ENCODE assay signal across 8 cellular contexts in genomic region chr9:35096035-35096849, GRCh38. TPM values are rescaled to one million over a fixed set of nuclear protein-coding genes. Genes with fewer than 3 reads are reported as not detected.
DNase-seq lines count a peak whose midpoint lies in the region; ATAC-seq, FAIRE-seq and TF ChIP-seq lines count a peak whose summit lies in the region.

Gene PIGO, minus strand, starts transcription at chr9:35096591. Its CDS starts 1,026 bp downstream, at chr9:35095565.

- ATAC-seq in GM21717 (IDR thresholded peaks at IDR 0.05; ENCODE audit: unreplicated experiment), result peak; percentile 83
- peak; percentile 90 to 92 for ATAC-seq in naive thymus-derived CD8-positive, alpha-beta T cell

- peaks cover 30% of the 10 kb centered on the region for H3K36me3 Mint-ChIP-seq in activated T-helper 1 cell treated with anti-CD3 and anti-CD28 coated beads, Interleukin-12 subunit alpha, Interleukin-12 subunit beta, Interleukin-2, Interleukin-4 antibody, amounts not matched to agents 30 ng/mL and 10 ng/mL and 1 ng/mL, durations not matched to agents 14 hours and 24 hours and 36 hours (ENCODE audit: low read depth)
- peaks cover 0 to 56% (median 8%) of the 10 kb centered on the region in 3 donors for H3K36me3 Mint-ChIP-seq in naive thymus-derived CD8-positive, alpha-beta T cell

- DNase-seq in DMS79 treated with DMSO at 0.1 percent for 48 hours (lab: John Stamatoyannopoulos, UW) (peak; percentile 86), KG1 (lab: John Stamatoyannopoulos, UW) (peak; percentile 85), RCC 7860 (ENCODE audit: low spot score) (peak; percentile 55), fibroblast of lung (ENCODE audit: low read depth in 2 of 2) (peak; percentile 75 to 82)
- peak; percentile 85 for DNase-seq in activated T-helper 1 cell treated with anti-CD3 and anti-CD28 coated beads, Interleukin-12 subunit alpha, Interleukin-12 subunit beta, Interleukin-2, Interleukin-4 antibody, amounts not matched to agents 30 ng/mL and 10 ng/mL and 1 ng/mL, durations not matched to agents 14 hours and 24 hours and 36 hours (ENCODE audit: low spot score)
- peak; percentile 83 to 94 (median 88) for DNase-seq in naive thymus-derived CD8-positive, alpha-beta T cell
- peak; percentile 90 for DNase-seq in stimulated activated naive CD4-positive, alpha-beta T cell treated with Interleukin-2 at 50 U/mL for 16 hours (lab: John Stamatoyannopoulos, UW)

- no peak for FAIRE-seq in RCC 7860 (lab: Jason Lieb, UNC)

- no peaks in the 10 kb centered on the region for H3K9me3 Mint-ChIP-seq in activated T-helper 1 cell treated with anti-CD3 and anti-CD28 coated beads, Interleukin-12 subunit alpha, Interleukin-12 subunit beta, Interleukin-2, Interleukin-4 antibody, amounts not matched to agents 30 ng/mL and 10 ng/mL and 1 ng/mL, durations not matched to agents 14 hours and 24 hours and 36 hours
- no peaks in the 10 kb centered on the region for H3K9me3 Mint-ChIP-seq in naive thymus-derived CD8-positive, alpha-beta T cell

- peak within 1 kb of the TSS; percentile 99 for H3K27ac ChIP-seq in fibroblast of lung (ENCODE audit: insufficient read depth, low read length)

- peak within 1 kb of the TSS; percentile 90 for H3K27ac Mint-ChIP-seq in activated T-helper 1 cell treated with anti-CD3 and anti-CD28 coated beads, Interleukin-12 subunit alpha, Interleukin-12 subunit beta, Interleukin-2, Interleukin-4 antibody, amounts not matched to agents 30 ng/mL and 10 ng/mL and 1 ng/mL, durations not matched to agents 14 hours and 24 hours and 36 hours
- peak within 1 kb of the TSS; percentile 86 to 98 (median 95) for H3K27ac Mint-ChIP-seq in naive thymus-derived CD8-positive, alpha-beta T cell

- H3K79me2 ChIP-seq in fibroblast of lung (ENCODE audit: control insufficient read depth, insufficient read depth, low read length), result no peaks in the 10 kb centered on the region

- H3K4me2 ChIP-seq in fibroblast of lung (ENCODE audit: extremely low read depth, insufficient read depth, low read length), result peak within 1 kb of the TSS; percentile 89

- H3K27me3 ChIP-seq in fibroblast of lung (ENCODE audit: control insufficient read depth, insufficient read depth, low read length), result no peaks in the 10 kb centered on the region

- no peaks in the 10 kb centered on the region for H3K9me3 ChIP-seq in fibroblast of lung (ENCODE audit: control insufficient read depth, insufficient read depth, low read depth, low read length)

- H3K27me3 Mint-ChIP-seq in activated T-helper 1 cell treated with anti-CD3 and anti-CD28 coated beads, Interleukin-12 subunit alpha, Interleukin-12 subunit beta, Interleukin-2, Interleukin-4 antibody, amounts not matched to agents 30 ng/mL and 10 ng/mL and 1 ng/mL, durations not matched to agents 14 hours and 24 hours and 36 hours (ENCODE audit: insufficient read depth), result no peaks in the 10 kb centered on the region
- H3K27me3 Mint-ChIP-seq in naive thymus-derived CD8-positive, alpha-beta T cell, result no peaks in the 10 kb centered on the region

- peaks cover 33% of the 10 kb centered on the region for H3K4me1 Mint-ChIP-seq in activated T-helper 1 cell treated with anti-CD3 and anti-CD28 coated beads, Interleukin-12 subunit alpha, Interleukin-12 subunit beta, Interleukin-2, Interleukin-4 antibody, amounts not matched to agents 30 ng/mL and 10 ng/mL and 1 ng/mL, durations not matched to agents 14 hours and 24 hours and 36 hours (ENCODE audit: low read depth)
- peaks cover 18 to 51% (median 37%) of the 10 kb centered on the region in 4 donors for H3K4me1 Mint-ChIP-seq in naive thymus-derived CD8-positive, alpha-beta T cell

- no peaks in the 10 kb centered on the region for H3K4me1 ChIP-seq in fibroblast of lung (ENCODE audit: control insufficient read depth, extremely low read depth, insufficient read depth, low read length)

- POLR2A ChIA-PET in naive thymus-derived CD8-positive, alpha-beta T cell (lab: Charles Lee), result interaction anchor here (0.8 to 4.8 kb wide), 8 partner anchors 9 to 508 kb away, joined by 3 to 52 read pairs (median 6); partner anchors contain the start of genes DNAJB5, FANCG and VCP

- H4K20me1 ChIP-seq in fibroblast of lung (ENCODE audit: control insufficient read depth, extremely low read depth, insufficient read depth, low read length), result no peaks in the 10 kb centered on the region

- peak within 1 kb of the TSS; percentile 99 for H2AFZ ChIP-seq in fibroblast of lung (ENCODE audit: low read length)

- H3K36me3 ChIP-seq in fibroblast of lung (ENCODE audit: control insufficient read depth, insufficient read depth, low read length), result peaks cover under 1% of the 10 kb centered on the region

- peak within 1 kb of the TSS; percentile 85 for H3K4me3 Mint-ChIP-seq in activated T-helper 1 cell treated with anti-CD3 and anti-CD28 coated beads, Interleukin-12 subunit alpha, Interleukin-12 subunit beta, Interleukin-2, Interleukin-4 antibody, amounts not matched to agents 30 ng/mL and 10 ng/mL and 1 ng/mL, durations not matched to agents 14 hours and 24 hours and 36 hours
- H3K4me3 Mint-ChIP-seq in naive thymus-derived CD8-positive, alpha-beta T cell, result peak within 1 kb of the TSS; percentile 83 to 93 (median 87)

- peak within 1 kb of the TSS; percentile 83 to 99 (median 98) for H3K4me3 ChIP-seq in fibroblast of lung (replicated peaks in 1 of 4; ENCODE audit: control extremely low read depth in 1 of 4, insufficient read depth in 1 of 4, low read depth in 3 of 4, low read length in 4 of 4)

- H3K9ac ChIP-seq in fibroblast of lung (ENCODE audit: insufficient read depth, low read length), result peak within 1 kb of the TSS; percentile 99

- intact Hi-C loops in activated T-helper 1 cell treated with anti-CD3 and anti-CD28 coated beads, Interleukin-12 subunit alpha, Interleukin-12 subunit beta, Interleukin-2, Interleukin-4 antibody, amounts not matched to agents 30 ng/mL and 10 ng/mL and 1 ng/mL, durations not matched to agents 14 hours and 24 hours and 36 hours (cut with micrococcal nuclease), result loop anchor here (1.0 to 5.0 kb wide), 10 partner anchors 15 to 394 kb away; partner anchors contain the start of genes DNAJB5 and VCP

- TF ChIP-seq CTCF in fibroblast of lung (conservative IDR thresholded peaks at IDR 0.05 in 1 of 2, IDR thresholded peaks at IDR 0.05 in 1 of 2; ENCODE audit: low read depth in 1 of 2, low read length in 2 of 2), result peak; percentile 73 to 79

RNA-seq across cellular contexts. Expression of gene PIGO, which starts in this region (rescaled TPM):
- total RNA-seq in activated T-helper 1 cell treated with anti-CD3 and anti-CD28 coated beads, Interleukin-12 subunit alpha, Interleukin-12 subunit beta, Interleukin-2, Interleukin-4 antibody, amounts not matched to agents 30 ng/mL and 10 ng/mL and 1 ng/mL, durations not matched to agents 14 hours and 24 hours and 36 hours, result 34.4 and 39.7 TPM in 2 replicates
- 7.4 and 14.0 TPM in 2 replicates for total RNA-seq in fibroblast of lung
- polyA plus RNA-seq in fibroblast of lung, result 14.8 and 18.6 TPM in 2 replicates
- 13.7 and 15.7 TPM in 2 replicates for polyA plus RNA-seq in fibroblast of lung (2012)
- polyA minus RNA-seq in fibroblast of lung (ENCODE audit: low replicate concordance), result 29.3 and 54.6 TPM in 2 replicates
- total RNA-seq in naive thymus-derived CD8-positive, alpha-beta T cell, result 10 to 100 TPM; 32.6 to 36.1 TPM
- polyA plus RNA-seq in naive thymus-derived CD8-positive, alpha-beta T cell, result 10 to 100 TPM; 23.0 to 26.2 (median 23.3) TPM

Comparison
In these comparisons a context has a peak if more than half of its experiments do, and no peak if none do; other contexts are left out.
1. Peak in every context shown above with its lines: DNase-seq, ATAC-seq, H3K4me3 ChIP-seq and H3K27ac ChIP-seq.